Comparison of ENCODE assay signal across 18 cellular contexts in the genomic region with DNA sequence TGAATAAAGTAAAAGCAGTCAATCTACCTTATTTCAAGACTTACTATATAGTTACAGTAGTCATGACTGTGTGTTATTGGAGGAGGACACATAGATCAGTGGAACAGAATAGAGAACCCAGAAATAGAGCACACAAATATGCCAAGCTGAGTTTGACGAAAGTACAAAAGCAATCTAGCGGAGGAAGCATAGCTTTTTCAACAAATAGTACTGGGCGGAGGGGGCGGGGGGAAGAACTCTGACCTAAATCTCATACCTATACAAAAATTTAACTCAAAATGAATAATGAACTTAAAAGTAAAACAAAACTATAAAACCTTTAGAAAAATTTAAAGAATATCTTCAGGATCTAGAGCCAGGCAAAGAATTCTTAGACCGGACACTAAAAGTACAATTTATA.
DNase-seq lines count a peak whose midpoint lies in the region; ATAC-seq, FAIRE-seq and TF ChIP-seq lines count a peak whose summit lies in the region.
"Had no signal": no experiment of that assay in that cellular context is flagged by ENCODE, and none has a peak within 500 bp of the region (broad histone marks: within the 10 kb centered on the region; RNA-seq: fewer than 3 reads in every experiment).

No MANE protein-coding gene starts in this region.

- H3K27me3 ChIP-seq in mammary epithelial cell (ENCODE audit: insufficient read depth, low read length) (no peaks in the 10 kb centered on the region), breast epithelium (no peaks in the 10 kb centered on the region), PC-9 (ENCODE audit: insufficient read depth, low read depth) (no peaks in the 10 kb centered on the region), K562 (ENCODE audit: control insufficient read depth in 2 of 2, insufficient read depth in 2 of 2, low read length in 2 of 2) (no peaks in the 10 kb centered on the region)

- no peaks in the 10 kb centered on the region for H3K9me3 ChIP-seq in mammary epithelial cell (replicated peaks; ENCODE audit: insufficient read depth, low read length)
- no peaks in the 10 kb centered on the region for H3K9me3 ChIP-seq in breast epithelium
- no peaks in the 10 kb centered on the region for H3K9me3 ChIP-seq in PC-9 (ENCODE audit: insufficient read depth, low read depth)
- H3K9me3 ChIP-seq in K562 (replicated peaks; ENCODE audit: control insufficient read depth, insufficient read depth, low read depth, low read length): no peaks in the 10 kb centered on the region
- H3K9me3 ChIP-seq: Caco-2 had no signal

- no peak for TF ChIP-seq EP300 in K562 (IDR thresholded peaks at IDR 0.05; ENCODE audit: low read length)

- H3K9ac ChIP-seq in mammary epithelial cell (ENCODE audit: insufficient read depth, low read length): no peak overlapping the region
- no peak overlapping the region for H3K9ac ChIP-seq in K562 (ENCODE audit: insufficient read depth in 1 of 2, low read depth in 2 of 2, low read length in 2 of 2)
- H3K9ac ChIP-seq: GM23248 had no signal

- TF ChIP-seq RAD21 in K562 (CRISPR knock-in tag; conservative IDR thresholded peaks at IDR 0.05 in 1 of 2, IDR thresholded peaks at IDR 0.05 in 1 of 2): no peak

- no peaks in the 10 kb centered on the region for H3K4me1 ChIP-seq in mammary epithelial cell (ENCODE audit: insufficient read depth, low read length)
- H3K4me1 ChIP-seq in breast epithelium: no peaks in the 10 kb centered on the region
- no peaks in the 10 kb centered on the region for H3K4me1 ChIP-seq in PC-9 (replicated peaks; ENCODE audit: insufficient read depth)
- no peaks in the 10 kb centered on the region for H3K4me1 ChIP-seq in K562 (replicated peaks in 1 of 2; ENCODE audit: control insufficient read depth in 2 of 2, insufficient read depth in 2 of 2, low read length in 2 of 2)

- H3K79me2 ChIP-seq in mammary epithelial cell (ENCODE audit: insufficient read depth, low read length) (no peaks in the 10 kb centered on the region), PC-9 (ENCODE audit: low read depth) (no peaks in the 10 kb centered on the region), K562 (ENCODE audit: control insufficient read depth, insufficient read depth, low read length) (no peaks in the 10 kb centered on the region)

- no peaks in the 10 kb centered on the region for H4K20me1 ChIP-seq in mammary epithelial cell (ENCODE audit: insufficient read depth, low read length)
- no peaks in the 10 kb centered on the region for H4K20me1 ChIP-seq in PC-9 (ENCODE audit: insufficient read depth)
- H4K20me1 ChIP-seq in K562 (replicated peaks; ENCODE audit: control insufficient read depth, insufficient read depth, low read length): no peaks in the 10 kb centered on the region

- H3K27ac ChIP-seq in mammary epithelial cell (ENCODE audit: insufficient read depth, low read depth, low read length) (no peak overlapping the region), breast epithelium (no peak overlapping the region), PC-9 (no peak overlapping the region), K562 (ENCODE audit: extremely low read depth, low read depth, low read length) (no peak overlapping the region)
- H3K27ac ChIP-seq: GM23248 had no signal

- dilution Hi-C loops in mammary epithelial cell (cut with HindIII; ENCODE audit: low sequenced_read_pairs): no loop called here

- no peak for ATAC-seq in K562
- ATAC-seq: GM12878 had no signal

- TF ChIP-seq CTCF in mammary epithelial cell (conservative IDR thresholded peaks at IDR 0.05 in 1 of 2, IDR thresholded peaks at IDR 0.05 in 1 of 2; ENCODE audit: extremely low read depth in 1 of 2, insufficient read depth in 1 of 2, low read depth in 1 of 2, low read length in 2 of 2) (no peak), breast epithelium (IDR thresholded peaks at IDR 0.05) (no peak), PC-9 (conservative IDR thresholded peaks at IDR 0.05) (no peak), K562 (IDR thresholded peaks at IDR 0.05 in 2 of 3, conservative IDR thresholded peaks at IDR 0.05 in 1 of 3; ENCODE audit: insufficient read depth in 2 of 3, low read depth in 1 of 3, low read length in 3 of 3) (no peak)

- H3K9me2 ChIP-seq in PC-9 (ENCODE audit: insufficient read depth): no peaks in the 10 kb centered on the region

- 97% methylated on average over 5 of the region's 5 CpGs for WGBS in mammary epithelial cell (ENCODE audit: low coverage, missing lambda C conversion rate)
- 95% methylated on average over 5 of the region's 5 CpGs for WGBS in K562 (ENCODE audit: insufficient coverage, low coverage, missing lambda C conversion rate)

- intact Hi-C loops in mammary epithelial cell (cut with micrococcal nuclease): no loop called here
- intact Hi-C loops in breast epithelium (cut with DNase I; ENCODE audit: low total_unique reads): no loop called here
- intact Hi-C loops in PC-9 (cut with micrococcal nuclease; ENCODE audit: unreplicated experiment): no loop called here
- intact Hi-C loops in K562 (cut with micrococcal nuclease): no loop called here

- POLR2A ChIA-PET in PC-9 (lab: Charles Lee; ENCODE audit: unreplicated experiment) (no interaction called here), K562 (lab: Yijun Ruan, JAX) (interaction anchor here (2.1 kb wide), 1 partner anchor 10 kb away, joined by 11 read pairs; no protein-coding TSS in a partner anchor)

- CTCF ChIA-PET in mammary epithelial cell (lab: Charles Lee; ENCODE audit: low non-redundant PET) (no interaction called here), PC-9 (lab: Charles Lee) (no interaction called here), K562 (lab: Yijun Ruan, JAX; ENCODE audit: low intra/inter-chr PET ratio) (no interaction called here)

- no peak overlapping the region for H3K4me2 ChIP-seq in mammary epithelial cell (ENCODE audit: insufficient read depth, low read depth, low read length)
- H3K4me2 ChIP-seq in PC-9: no peak overlapping the region
- H3K4me2 ChIP-seq in K562 (ENCODE audit: insufficient read depth, low read length): no peak overlapping the region

- TF ChIP-seq POLR2A in breast epithelium (IDR thresholded peaks at IDR 0.05) (no peak), K562 (conservative IDR thresholded peaks at IDR 0.05) (no peak)

- H2AFZ ChIP-seq in mammary epithelial cell (ENCODE audit: low read depth, low read length) (no peak overlapping the region), PC-9 (no peak overlapping the region), K562 (ENCODE audit: low read depth, low read length) (no peak overlapping the region)
- H2AFZ ChIP-seq: GM23248 had no signal

- no peaks in the 10 kb centered on the region for H3K9me1 ChIP-seq in K562 (ENCODE audit: control insufficient read depth, insufficient read depth, low read length)

- peaks cover 1% of the 10 kb centered on the region for H3K36me3 ChIP-seq in mammary epithelial cell (ENCODE audit: insufficient read depth, low read length)
- H3K36me3 ChIP-seq in breast epithelium: no peaks in the 10 kb centered on the region
- H3K36me3 ChIP-seq in PC-9 (ENCODE audit: low read depth): 0 out of 2 replicates have a peak, but pooled peaks cover 2% of the 10 kb centered on the region
- peaks cover 7% of the 10 kb centered on the region; the same call in 1 of the 3 replicates for H3K36me3 ChIP-seq in K562 (ENCODE audit: control insufficient read depth, insufficient read depth, low read length)

- in situ Hi-C loops in mammary epithelial cell (cut with MboI; ENCODE audit: low sequenced_read_pairs in 2 of 2) (no loop called here), K562 (cut with MboI) (no loop called here), KBM-7 (cut with MboI; ENCODE audit: low pct_unique_long_range_greater_than_20kb, low sequenced_read_pairs) (no loop called here)

- TSS peak; percentile 16 for BruUV-seq in mammary epithelial cell (replicated peaks; lab: Mats Ljungman, UMichigan)
- TSS peak; percentile 6 for BruUV-seq in PC-9 (replicated peaks; lab: Mats Ljungman, UMichigan)
- TSS peak; percentile 20 for BruUV-seq in K562 (replicated peaks; lab: Mats Ljungman, UMichigan)

- H3F3A ChIP-seq in PC-9 (ENCODE audit: insufficient read depth, low read depth): no peaks in the 10 kb centered on the region

- no peak for FAIRE-seq in K562 (lab: Jason Lieb, UNC)
- FAIRE-seq: GM19239, H1 had no signal

- H3K4me3 ChIP-seq in mammary epithelial cell (replicated peaks in 1 of 3; ENCODE audit: insufficient read depth in 1 of 3, low read depth in 2 of 3, low read length in 3 of 3) (no peak overlapping the region), breast epithelium (no peak overlapping the region), PC-9 (no peak overlapping the region), K562 (no peak overlapping the region)
- H3K4me3 ChIP-seq: GM12878, GM23248 had no signal

- DNase-seq in mammary epithelial cell: no peak
- DNase-seq in breast epithelium (ENCODE audit: low spot score in 2 of 2): no peak
- DNase-seq in PC-9: no peak
- DNase-seq in K562 (ENCODE audit: extremely low read depth in 1 of 4, low spot score in 3 of 4): no peak
- DNase-seq in putamen (ENCODE audit: low spot score): peak; percentile 40
- DNase-seq in NCI-H1105 treated with DMSO at 0.1 percent for 48 hours (lab: John Stamatoyannopoulos, UW): no peak
- no peak for DNase-seq in KBM-7
- DNase-seq: C1 segment of cervical spinal cord; Caco-2; CD4-positive, alpha-beta memory T cell; DMS153; DND-41; GM23248; H7; HCEC 1CT had no signal

TF ChIP-seq in K562, 482 proteins besides CTCF, POLR2A, EP300 and RAD21 (continues in another document):
- no peak for TF ChIP-seq ZNF23 (CRISPR knock-in tag; IDR thresholded peaks at IDR 0.05)
- no peak for TF ChIP-seq CHD4 (IDR thresholded peaks at IDR 0.05; ENCODE audit: insufficient read depth, insufficient replicate concordance, low read depth, low read length, poor library complexity, severe bottlenecking)
- TF ChIP-seq PYGO2 (tag; IDR thresholded peaks at IDR 0.05): no peak
- no peak for TF ChIP-seq BCLAF1 (IDR thresholded peaks at IDR 0.05; ENCODE audit: borderline replicate concordance in 1 of 2, control insufficient read depth in 1 of 2, low read depth in 2 of 2, low read length in 1 of 2)
